ENCODE assay signal across 1 cellular context in the genomic region with DNA sequence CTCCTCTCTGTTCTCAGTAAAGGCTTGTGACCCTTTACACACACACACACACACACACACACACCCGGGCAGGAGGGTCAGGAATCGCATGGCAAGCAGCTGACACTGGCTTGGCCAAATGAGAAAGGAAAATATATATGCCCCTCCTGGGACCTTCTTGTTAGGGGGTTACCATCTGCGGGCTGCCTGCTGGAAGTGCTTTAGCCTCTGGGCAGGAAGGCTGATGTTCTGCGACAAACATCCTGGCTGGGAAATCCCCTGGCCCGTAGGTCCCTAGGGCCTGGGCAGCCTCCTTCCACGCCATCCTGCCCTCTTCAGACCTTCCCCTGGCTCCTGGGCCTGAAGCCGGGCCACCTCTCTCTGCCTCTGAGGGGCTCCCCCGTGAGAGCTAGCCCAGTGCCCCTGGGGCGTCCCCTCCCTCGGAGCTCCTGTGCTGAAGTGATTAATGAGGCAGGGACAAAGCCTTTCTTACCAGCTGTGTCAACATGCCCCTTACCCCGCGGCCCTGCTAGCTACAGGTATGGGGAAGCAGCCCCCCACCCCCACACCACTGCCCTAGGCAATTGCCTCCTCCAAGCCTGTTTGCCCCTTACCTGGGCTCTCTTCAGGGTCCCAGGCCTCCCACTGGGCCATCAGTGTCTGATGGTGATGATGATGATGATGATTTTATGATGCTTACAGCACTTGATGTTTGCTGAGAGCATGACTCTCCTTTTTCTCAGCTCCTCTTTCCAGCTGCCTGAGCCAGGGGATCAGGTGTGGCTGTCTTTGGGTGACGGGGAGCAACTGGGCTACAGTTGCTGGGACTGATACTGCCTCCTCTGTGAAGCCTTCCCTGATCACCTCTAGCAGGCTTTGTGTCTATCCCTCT.
A peak's percentile ranks its signal among the peaks of the same experiment; 100 is the strongest.
TF ChIP-seq lines count a peak whose summit lies in the region.

No MANE protein-coding gene starts in this region.

TF ChIP-seq in HepG2, 621 proteins besides CTCF, POLR2A, EP300 and RAD21 (continued from another document and continues in another):
- TF ChIP-seq LBX2 (CRISPR knock-in tag; IDR thresholded peaks at IDR 0.05; ENCODE audit: borderline replicate concordance): no peak
- peak; percentile 65 for TF ChIP-seq HNF4A (CRISPR knock-in tag; IDR thresholded peaks at IDR 0.05)
- TF ChIP-seq, protein P1, sequence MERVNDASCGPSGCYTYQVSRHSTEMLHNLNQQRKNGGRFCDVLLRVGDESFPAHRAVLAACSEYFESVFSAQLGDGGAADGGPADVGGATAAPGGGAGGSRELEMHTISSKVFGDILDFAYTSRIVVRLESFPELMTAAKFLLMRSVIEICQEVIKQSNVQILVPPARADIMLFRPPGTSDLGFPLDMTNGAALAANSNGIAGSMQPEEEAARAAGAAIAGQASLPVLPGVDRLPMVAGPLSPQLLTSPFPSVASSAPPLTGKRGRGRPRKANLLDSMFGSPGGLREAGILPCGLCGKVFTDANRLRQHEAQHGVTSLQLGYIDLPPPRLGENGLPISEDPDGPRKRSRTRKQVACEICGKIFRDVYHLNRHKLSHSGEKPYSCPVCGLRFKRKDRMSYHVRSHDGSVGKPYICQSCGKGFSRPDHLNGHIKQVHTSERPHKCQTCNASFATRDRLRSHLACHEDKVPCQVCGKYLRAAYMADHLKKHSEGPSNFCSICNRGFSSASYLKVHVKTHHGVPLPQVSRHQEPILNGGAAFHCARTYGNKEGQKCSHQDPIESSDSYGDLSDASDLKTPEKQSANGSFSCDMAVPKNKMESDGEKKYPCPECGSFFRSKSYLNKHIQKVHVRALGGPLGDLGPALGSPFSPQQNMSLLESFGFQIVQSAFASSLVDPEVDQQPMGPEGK (CRISPR knock-in tag; IDR thresholded peaks at IDR 0.05): peak; percentile 93
- TF ChIP-seq ZNF34 (CRISPR knock-in tag; IDR thresholded peaks at IDR 0.05; ENCODE audit: borderline replicate concordance): no peak
- no peak for TF ChIP-seq CAMTA2 (CRISPR knock-in tag; IDR thresholded peaks at IDR 0.05; ENCODE audit: borderline replicate concordance)
- no peak for TF ChIP-seq ZNF749 (CRISPR knock-in tag; IDR thresholded peaks at IDR 0.05; ENCODE audit: borderline replicate concordance)
- TF ChIP-seq ZNF891 (CRISPR knock-in tag; IDR thresholded peaks at IDR 0.05): no peak
- no peak for TF ChIP-seq TCF12 (IDR thresholded peaks at IDR 0.05)
- TF ChIP-seq TCF12 (CRISPR knock-in tag; IDR thresholded peaks at IDR 0.05): peak; percentile 74; the same call in 1 of the 2 replicates
- TF ChIP-seq, protein P2, sequence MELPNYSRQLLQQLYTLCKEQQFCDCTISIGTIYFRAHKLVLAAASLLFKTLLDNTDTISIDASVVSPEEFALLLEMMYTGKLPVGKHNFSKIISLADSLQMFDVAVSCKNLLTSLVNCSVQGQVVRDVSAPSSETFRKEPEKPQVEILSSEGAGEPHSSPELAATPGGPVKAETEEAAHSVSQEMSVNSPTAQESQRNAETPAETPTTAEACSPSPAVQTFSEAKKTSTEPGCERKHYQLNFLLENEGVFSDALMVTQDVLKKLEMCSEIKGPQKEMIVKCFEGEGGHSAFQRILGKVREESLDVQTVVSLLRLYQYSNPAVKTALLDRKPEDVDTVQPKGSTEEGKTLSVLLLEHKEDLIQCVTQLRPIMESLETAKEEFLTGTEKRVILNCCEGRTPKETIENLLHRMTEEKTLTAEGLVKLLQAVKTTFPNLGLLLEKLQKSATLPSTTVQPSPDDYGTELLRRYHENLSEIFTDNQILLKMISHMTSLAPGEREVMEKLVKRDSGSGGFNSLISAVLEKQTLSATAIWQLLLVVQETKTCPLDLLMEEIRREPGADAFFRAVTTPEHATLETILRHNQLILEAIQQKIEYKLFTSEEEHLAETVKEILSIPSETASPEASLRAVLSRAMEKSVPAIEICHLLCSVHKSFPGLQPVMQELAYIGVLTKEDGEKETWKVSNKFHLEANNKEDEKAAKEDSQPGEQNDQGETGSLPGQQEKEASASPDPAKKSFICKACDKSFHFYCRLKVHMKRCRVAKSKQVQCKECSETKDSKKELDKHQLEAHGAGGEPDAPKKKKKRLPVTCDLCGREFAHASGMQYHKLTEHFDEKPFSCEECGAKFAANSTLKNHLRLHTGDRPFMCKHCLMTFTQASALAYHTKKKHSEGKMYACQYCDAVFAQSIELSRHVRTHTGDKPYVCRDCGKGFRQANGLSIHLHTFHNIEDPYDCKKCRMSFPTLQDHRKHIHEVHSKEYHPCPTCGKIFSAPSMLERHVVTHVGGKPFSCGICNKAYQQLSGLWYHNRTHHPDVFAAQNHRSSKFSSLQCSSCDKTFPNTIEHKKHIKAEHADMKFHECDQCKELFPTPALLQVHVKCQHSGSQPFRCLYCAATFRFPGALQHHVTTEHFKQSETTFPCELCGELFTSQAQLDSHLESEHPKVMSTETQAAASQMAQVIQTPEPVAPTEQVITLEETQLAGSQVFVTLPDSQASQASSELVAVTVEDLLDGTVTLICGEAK (IDR thresholded peaks at IDR 0.05): no peak
- TF ChIP-seq, protein P2 (CRISPR knock-in tag; IDR thresholded peaks at IDR 0.05): peak; percentile 20; the same call in 1 of the 2 replicates
- peak; percentile 81 for TF ChIP-seq MIXL1 (CRISPR knock-in tag; IDR thresholded peaks at IDR 0.05)
- no peak for TF ChIP-seq HMGA1 (CRISPR knock-in tag; conservative IDR thresholded peaks at IDR 0.05)
- TF ChIP-seq ZNF709 (CRISPR knock-in tag; IDR thresholded peaks at IDR 0.05): no peak
- TF ChIP-seq ZNF224 (CRISPR knock-in tag; IDR thresholded peaks at IDR 0.05): no peak; the same call in 1 of the 2 replicates
- TF ChIP-seq MAZ (IDR thresholded peaks at IDR 0.05; ENCODE audit: borderline replicate concordance, low read depth, low read length): no peak
- peak; percentile 71; the same call in 1 of the 2 replicates for TF ChIP-seq MAZ (CRISPR knock-in tag; IDR thresholded peaks at IDR 0.05; ENCODE audit: low read depth)
- peak; percentile 62 for TF ChIP-seq SALL1 (CRISPR knock-in tag; IDR thresholded peaks at IDR 0.05)
- no peak for TF ChIP-seq ZNF597 (CRISPR knock-in tag; IDR thresholded peaks at IDR 0.05)
- no peak for TF ChIP-seq ZNF770 (CRISPR knock-in tag; IDR thresholded peaks at IDR 0.05)
- no peak for TF ChIP-seq AFF4 (CRISPR knock-in tag; IDR thresholded peaks at IDR 0.05)
- peak; percentile 83 for TF ChIP-seq ZNF331 (CRISPR knock-in tag; IDR thresholded peaks at IDR 0.05)
- TF ChIP-seq FOXA3 (CRISPR knock-in tag; IDR thresholded peaks at IDR 0.05): peak; percentile 93
- no peak for TF ChIP-seq ZNF580 (CRISPR knock-in tag; IDR thresholded peaks at IDR 0.05; ENCODE audit: borderline replicate concordance, low read depth)
- TF ChIP-seq TFAP4 (IDR thresholded peaks at IDR 0.05; ENCODE audit: borderline replicate concordance, low read depth): peak; percentile 99
- TF ChIP-seq UBTF (CRISPR knock-in tag; IDR thresholded peaks at IDR 0.05): peak; percentile 51; the same call in 1 of the 2 replicates
